ENCODE assay signal across 30 cellular contexts in genomic region chrX:114051667-114052315, GRCh38.
"Had no signal": no experiment of that assay in that cellular context is flagged by ENCODE, and none has a peak within 500 bp of the region (broad histone marks: within the 10 kb centered on the region; RNA-seq: fewer than 3 reads in every experiment).

No MANE protein-coding gene starts in this region.

- FAIRE-seq: endometrium, islet of Langerhans had no signal

- DNase-seq: dermis blood vessel endothelial cell; effector memory CD4-positive, alpha-beta T cell; erythroblast; esophagus squamous epithelium; foreskin melanocyte; glutamatergic neuron; heart right ventricle; hippocampal formation; left cardiac atrium; left lung; mesenchymal stem cell; midbrain; naive thymus-derived CD4-positive, alpha-beta T cell; nucleus accumbens; psoas muscle; right cardiac atrium; sigmoid colon; stimulated activated CD4-positive, alpha-beta T cell treated with anti-CD3 and anti-CD28 coated beads, Interleukin-2, amount 100 ng/mL, for 24 hours; stimulated activated CD4-positive, alpha-beta T cell treated with anti-CD3 and anti-CD28 coated beads, Interleukin-4, amount 100 ng/mL, for 4 hours; stimulated activated naive CD8-positive, alpha-beta T cell treated with anti-CD3 and anti-CD28 coated beads, Interleukin-15, Interleukin-2, amounts not matched to agents 100 U/mL and 50 U/mL, for 24 hours; substantia nigra; testis; tibial artery; upper lobe of left lung; uterus had no signal

- H3K27me3 Mint-ChIP-seq: naive thymus-derived CD4-positive, alpha-beta T cell; stimulated activated memory B cell treated with anti-CD40 and anti-IgM and Interleukin-4, amounts not matched to agents 10 μg/mL and 1 μg/mL and 100 μg/mL, for 72 hours had no signal

- H3K4me3 Mint-ChIP-seq: naive thymus-derived CD4-positive, alpha-beta T cell; nephron; stimulated activated memory B cell treated with anti-CD40 and anti-IgM and Interleukin-4, amounts not matched to agents 10 μg/mL and 1 μg/mL and 100 μg/mL, for 72 hours had no signal

- H3K9me3 Mint-ChIP-seq: nephron; stimulated activated memory B cell treated with anti-CD40 and anti-IgM and Interleukin-4, amounts not matched to agents 10 μg/mL and 1 μg/mL and 100 μg/mL, for 72 hours had no signal

- ATAC-seq: heart right ventricle; left cardiac atrium; left lung; naive thymus-derived CD4-positive, alpha-beta T cell; psoas muscle; right cardiac atrium; stimulated activated memory B cell treated with anti-CD40 and anti-IgM and Interleukin-4, amounts not matched to agents 10 μg/mL and 1 μg/mL and 100 μg/mL, for 72 hours; stimulated activated naive CD8-positive, alpha-beta T cell treated with anti-CD3 and anti-CD28 coated beads, Interleukin-15, Interleukin-2, amounts not matched to agents 100 U/mL and 50 U/mL, for 24 hours had no signal

- H3K27ac ChIP-seq: coronary artery, esophagus squamous epithelium, heart right ventricle, left lung, psoas muscle, sigmoid colon, testis, tibial artery, upper lobe of left lung, uterus had no signal

- H3K27me3 ChIP-seq: esophagus squamous epithelium, heart right ventricle, left lung, sigmoid colon, testis, tibial artery, upper lobe of left lung, uterus had no signal

- H3K27ac Mint-ChIP-seq: naive thymus-derived CD4-positive, alpha-beta T cell; nephron; stimulated activated memory B cell treated with anti-CD40 and anti-IgM and Interleukin-4, amounts not matched to agents 10 μg/mL and 1 μg/mL and 100 μg/mL, for 72 hours had no signal

- H3K36me3 ChIP-seq: esophagus squamous epithelium, heart right ventricle, left lung, sigmoid colon, tibial artery, upper lobe of left lung, uterus had no signal

- H3K36me3 Mint-ChIP-seq: naive thymus-derived CD4-positive, alpha-beta T cell; stimulated activated memory B cell treated with anti-CD40 and anti-IgM and Interleukin-4, amounts not matched to agents 10 μg/mL and 1 μg/mL and 100 μg/mL, for 72 hours had no signal

- H3K4me1 ChIP-seq: esophagus squamous epithelium, heart right ventricle, left lung, psoas muscle, sigmoid colon, testis, tibial artery, upper lobe of left lung, uterus had no signal

- H3K4me3 ChIP-seq: coronary artery, esophagus squamous epithelium, heart right ventricle, left lung, psoas muscle, sigmoid colon, testis, tibial artery, upper lobe of left lung, uterus had no signal

- H3K9me3 ChIP-seq: esophagus squamous epithelium, heart right ventricle, left lung, psoas muscle, sigmoid colon, testis, tibial artery, upper lobe of left lung, uterus had no signal

- H3K4me1 Mint-ChIP-seq: naive thymus-derived CD4-positive, alpha-beta T cell; nephron; stimulated activated memory B cell treated with anti-CD40 and anti-IgM and Interleukin-4, amounts not matched to agents 10 μg/mL and 1 μg/mL and 100 μg/mL, for 72 hours had no signal
